Comparison of ENCODE assay signal across 12 cellular contexts in genomic region chr10:3330687-3331086, GRCh38.
DNase-seq lines count a peak whose midpoint lies in the region; ATAC-seq, FAIRE-seq and TF ChIP-seq lines count a peak whose summit lies in the region.
"Had no signal": no experiment of that assay in that cellular context is flagged by ENCODE, and none has a peak within 500 bp of the region (broad histone marks: within the 10 kb centered on the region; RNA-seq: fewer than 3 reads in every experiment).

No MANE protein-coding gene starts in this region.

- H3K4me3 ChIP-seq in A549 (no peak overlapping the region), uterus (no peak overlapping the region)
- H3K4me3 ChIP-seq: BLaER1 treated with 17β-estradiol and CSF1 and Interleukin-3, amounts not matched to agents 10 nM and 100 nM; left ventricle myocardium inferior had no signal

- TF ChIP-seq POLR2A in A549 (IDR thresholded peaks at IDR 0.05; ENCODE audit: low read length), result no peak
- TF ChIP-seq POLR2A in uterus (IDR thresholded peaks at IDR 0.05), result no peak

- 21% methylated on average over 7 of the region's 7 CpGs for WGBS in A549 (ENCODE audit: missing lambda C conversion rate)

- H3K9me3 ChIP-seq in A549, result no peaks in the 10 kb centered on the region
- H3K9me3 ChIP-seq in uterus, result no peaks in the 10 kb centered on the region
- H3K9me3 ChIP-seq: left ventricle myocardium inferior had no signal

- H3K36me3 ChIP-seq in uterus, result no peaks in the 10 kb centered on the region
- H3K36me3 ChIP-seq: BLaER1 treated with 17β-estradiol and CSF1 and Interleukin-3, amounts not matched to agents 10 nM and 100 nM; left ventricle myocardium inferior had no signal

- DNase-seq in A549 (ENCODE audit: low read depth in 1 of 2, low spot score in 1 of 2) (peak in 1 of 2 experiments; percentile 46), astrocyte of the hippocampus (ENCODE audit: low read depth, low spot score) (peak; percentile 73), left lobe of liver (ENCODE audit: low spot score) (no peak), uterus (no peak), AML-193 (lab: John Stamatoyannopoulos, UW) (no peak), GM03348 (ENCODE audit: low spot score) (no peak)
- no peak for DNase-seq in activated CD8-positive, alpha-beta memory T cell treated with anti-CD3 and anti-CD28 coated beads, Interleukin-2, amount 10 ng/mL, durations not matched to agents 7 days and 5 days
- DNase-seq: activated effector memory CD4-positive, alpha-beta T cell treated with anti-CD3 and anti-CD28 coated beads, Interleukin-2, amount 50 U/mL, for 16 hours; left ventricle myocardium inferior had no signal

- no peaks in the 10 kb centered on the region for H3K9me3 Mint-ChIP-seq in activated CD8-positive, alpha-beta memory T cell treated with anti-CD3 and anti-CD28 coated beads, Interleukin-2, amount 10 ng/mL, durations not matched to agents 7 days and 5 days (ENCODE audit: low read depth)
- H3K9me3 Mint-ChIP-seq: stimulated activated naive CD8-positive, alpha-beta T cell treated with anti-CD3 and anti-CD28 coated beads, Interleukin-15, Interleukin-2, amounts not matched to agents 100 ng/mL and 50 ng/mL, for 24 hours had no signal

- H3K4me1 Mint-ChIP-seq in activated CD8-positive, alpha-beta memory T cell treated with anti-CD3 and anti-CD28 coated beads, Interleukin-2, amount 10 ng/mL, durations not matched to agents 7 days and 5 days, result no peaks in the 10 kb centered on the region

- H3K27ac ChIP-seq in A549 (peak overlapping the region; percentile 5 to 14; a peak in 1 of 6 replicates), uterus (no peak overlapping the region)
- H3K27ac ChIP-seq: left ventricle myocardium inferior had no signal

- H3K4me2 ChIP-seq in A549, result peak overlapping the region; percentile 11; the same call in 2 of the 3 replicates

- H3K36me3 Mint-ChIP-seq in activated CD8-positive, alpha-beta memory T cell treated with anti-CD3 and anti-CD28 coated beads, Interleukin-2, amount 10 ng/mL, durations not matched to agents 7 days and 5 days, result no peaks in the 10 kb centered on the region

- H3K27ac Mint-ChIP-seq in activated CD8-positive, alpha-beta memory T cell treated with anti-CD3 and anti-CD28 coated beads, Interleukin-2, amount 10 ng/mL, durations not matched to agents 7 days and 5 days, result no peak overlapping the region
- H3K27ac Mint-ChIP-seq: stimulated activated naive CD8-positive, alpha-beta T cell treated with anti-CD3 and anti-CD28 coated beads, Interleukin-15, Interleukin-2, amounts not matched to agents 100 ng/mL and 50 ng/mL, for 24 hours had no signal

- peaks cover 19% of the 10 kb centered on the region for H3K27me3 Mint-ChIP-seq in activated CD8-positive, alpha-beta memory T cell treated with anti-CD3 and anti-CD28 coated beads, Interleukin-2, amount 10 ng/mL, durations not matched to agents 7 days and 5 days

- CTCF ChIA-PET in A549 (lab: Yijun Ruan, JAX), result interaction anchor here (1.2 kb wide), 1 partner anchor 30 kb away, joined by 3 read pairs; no protein-coding TSS in a partner anchor
- CTCF ChIA-PET in activated CD8-positive, alpha-beta memory T cell treated with anti-CD3 and anti-CD28 coated beads, Interleukin-2, amount 10 ng/mL, durations not matched to agents 7 days and 5 days (lab: Charles Lee), result no interaction called here

- ATAC-seq in A549 (peak; percentile 74 to 91), HG02798 (IDR thresholded peaks at IDR 0.05; ENCODE audit: poor library complexity, unreplicated experiment) (peak; percentile 36), left lobe of liver (peak; percentile 58)
- no peak for ATAC-seq in activated CD8-positive, alpha-beta memory T cell treated with anti-CD3 and anti-CD28 coated beads, Interleukin-2, amount 10 ng/mL, durations not matched to agents 7 days and 5 days

- H3K4me1 ChIP-seq in A549 (peaks cover 11% of the 10 kb centered on the region), uterus (no peaks in the 10 kb centered on the region)
- H3K4me1 ChIP-seq: left ventricle myocardium inferior had no signal

- intact Hi-C loops in uterus (cut with DNase I; ENCODE audit: low total_unique reads), result no loop called here

- no peak overlapping the region for H3K4me3 Mint-ChIP-seq in activated CD8-positive, alpha-beta memory T cell treated with anti-CD3 and anti-CD28 coated beads, Interleukin-2, amount 10 ng/mL, durations not matched to agents 7 days and 5 days
- H3K4me3 Mint-ChIP-seq: stimulated activated naive CD8-positive, alpha-beta T cell treated with anti-CD3 and anti-CD28 coated beads, Interleukin-15, Interleukin-2, amounts not matched to agents 100 ng/mL and 50 ng/mL, for 24 hours had no signal

- no peak for TF ChIP-seq RAD21 in A549 (conservative IDR thresholded peaks at IDR 0.05 in 1 of 2, IDR thresholded peaks at IDR 0.05 in 1 of 2)

- POLR2A ChIA-PET in A549 (lab: Yijun Ruan, JAX), result no interaction called here

- no peaks in the 10 kb centered on the region for H3K27me3 ChIP-seq in uterus
- H3K27me3 ChIP-seq: BLaER1 treated with 17β-estradiol and CSF1 and Interleukin-3, amounts not matched to agents 10 nM and 100 nM had no signal

- no peak for TF ChIP-seq EP300 in A549 (IDR thresholded peaks at IDR 0.05)

- TF ChIP-seq CTCF in A549 (IDR thresholded peaks at IDR 0.05), result no peak
- no peak for TF ChIP-seq CTCF in uterus (IDR thresholded peaks at IDR 0.05)

- no peak for FAIRE-seq in A549 (lab: Jason Lieb, UNC)

TF ChIP-seq in A549, 52 proteins besides CTCF, POLR2A, EP300 and RAD21:
- TF ChIP-seq HMGXB4 (CRISPR knock-in tag; IDR thresholded peaks at IDR 0.05; ENCODE audit: borderline replicate concordance), result no peak
- no peak for TF ChIP-seq FOSL2 (IDR thresholded peaks at IDR 0.05)
- TF ChIP-seq FOSL2 (CRISPR knock-in tag; IDR thresholded peaks at IDR 0.05), result 0 out of 2 replicates have a peak, but pooled peaks have one; percentile 18

Comparison
In these comparisons a context has a peak if more than half of its experiments do, and no peak if none do; other contexts are left out.
1. H3K27ac ChIP-seq: peak in A549 (2 of 2); none in uterus (0 of 2).